In genomic region chr22:46738961-46739870, GRCh38 we compare ENCODE assay signal across 8 cellular contexts. TPM values are rescaled to one million over a fixed set of nuclear protein-coding genes. Genes with fewer than 3 reads are reported as not detected.
DNase-seq lines count a peak whose midpoint lies in the region; ATAC-seq, FAIRE-seq and TF ChIP-seq lines count a peak whose summit lies in the region.

No MANE protein-coding gene starts in this region.

- DNase-seq in AG08395 (ENCODE audit: low spot score) (peak; percentile 83), HAP-1 (ENCODE audit: low spot score in 2 of 2) (peak in 1 of 2 experiments; percentile 22), RPMI8226 (peak; percentile 93), right cardiac atrium (peak in 2 of 3 donors; percentile 42 to 76), skeletal muscle cell (ENCODE audit: low read depth) (no peak), H54 (ENCODE audit: insufficient read length, low spot score) (no peak)
- peak; percentile 69 for DNase-seq in activated naive CD8-positive, alpha-beta T cell treated with anti-CD3 and anti-CD28 coated beads, Interleukin-2, amount 50 U/mL, for 24 hours

- peak overlapping the region; percentile 96 for H3K27ac ChIP-seq in right cardiac atrium (ENCODE audit: low read length)

- TF ChIP-seq POLR2A in H54 (IDR thresholded peaks at IDR 0.05; ENCODE audit: low read depth, low read length), result no peak

- H3K4me3 Mint-ChIP-seq in activated naive CD8-positive, alpha-beta T cell treated with anti-CD3 and anti-CD28 coated beads, Interleukin-2, amount 50 U/mL, for 24 hours, result peak overlapping the region; percentile 82

- H3K9me3 ChIP-seq in HAP-1 (no peaks in the 10 kb centered on the region), right cardiac atrium (ENCODE audit: control insufficient read depth, low read length) (no peaks in the 10 kb centered on the region)

- no peaks in the 10 kb centered on the region; the same call in 1 of the 2 replicates for H3K36me3 ChIP-seq in HAP-1 (replicated peaks)

- H3K9me3 Mint-ChIP-seq in activated naive CD8-positive, alpha-beta T cell treated with anti-CD3 and anti-CD28 coated beads, Interleukin-2, amount 50 U/mL, for 24 hours, result no peaks in the 10 kb centered on the region

- peaks cover 39% of the 10 kb centered on the region for H3K4me1 Mint-ChIP-seq in activated naive CD8-positive, alpha-beta T cell treated with anti-CD3 and anti-CD28 coated beads, Interleukin-2, amount 50 U/mL, for 24 hours

- H3K4me1 ChIP-seq in HAP-1 (peaks cover 11% of the 10 kb centered on the region), right cardiac atrium (ENCODE audit: control insufficient read depth, insufficient read depth, low read length) (peaks cover 21% of the 10 kb centered on the region)

- 52% methylated on average over 26 of the region's 26 CpGs for WGBS in right cardiac atrium

- intact Hi-C loops in right cardiac atrium (cut with DNase I), result loop anchor here in 1 of 4 donors (10.0 kb wide), 1 partner anchor 164 kb away; no protein-coding TSS in a partner anchor

- no peaks in the 10 kb centered on the region for H3K27me3 ChIP-seq in HAP-1 (ENCODE audit: low read depth)
- no peaks in the 10 kb centered on the region for H3K27me3 ChIP-seq in right cardiac atrium (ENCODE audit: control insufficient read depth, insufficient read depth)

- H3K27ac Mint-ChIP-seq in activated naive CD8-positive, alpha-beta T cell treated with anti-CD3 and anti-CD28 coated beads, Interleukin-2, amount 50 U/mL, for 24 hours, result peak overlapping the region; percentile 75

- in situ Hi-C loops in HAP-1 (cut with MboI; ENCODE audit: low sequenced_read_pairs), result no loop called here

- peak; percentile 80 for ATAC-seq in activated naive CD8-positive, alpha-beta T cell treated with anti-CD3 and anti-CD28 coated beads, Interleukin-2, amount 50 U/mL, for 24 hours
- ATAC-seq in right cardiac atrium, result peak; percentile 5 to 41
- ATAC-seq in GM18861 (IDR thresholded peaks at IDR 0.05; ENCODE audit: unreplicated experiment), result no peak

- no peak for FAIRE-seq in H54 (lab: Jason Lieb, UNC)

- no peaks in the 10 kb centered on the region for H3K27me3 Mint-ChIP-seq in activated naive CD8-positive, alpha-beta T cell treated with anti-CD3 and anti-CD28 coated beads, Interleukin-2, amount 50 U/mL, for 24 hours

- H3K36me3 Mint-ChIP-seq in activated naive CD8-positive, alpha-beta T cell treated with anti-CD3 and anti-CD28 coated beads, Interleukin-2, amount 50 U/mL, for 24 hours (ENCODE audit: low read depth), result peaks cover 4% of the 10 kb centered on the region

- H3K4me3 ChIP-seq in HAP-1, result peak overlapping the region; percentile 62
- peak overlapping the region; percentile 98 for H3K4me3 ChIP-seq in right cardiac atrium (ENCODE audit: low read length)
- peak overlapping the region; percentile 70 for H3K4me3 ChIP-seq in skeletal muscle cell (ENCODE audit: low read depth, low read length)

RNA-seq across cellular contexts. Expression of gene CERK, which starts 1.2 kb away (rescaled TPM):
- total RNA-seq in right cardiac atrium, result 10 to 100 TPM; 59.5 to 83.5 (median 68.7) TPM
- polyA plus RNA-seq in right cardiac atrium, result 32.6 TPM

RNA-seq across cellular contexts. Expression of gene TBC1D22A, which starts 23.2 kb away (rescaled TPM):
- 10 to 100 TPM; 15.3 to 17.3 (median 16.4) TPM for total RNA-seq in right cardiac atrium
- 12.0 TPM for polyA plus RNA-seq in right cardiac atrium

Comparison
In these comparisons a context has a peak if more than half of its experiments do, and no peak if none do; other contexts are left out.
1. DNase-seq: peak in AG08395 (single experiment), RPMI8226 (single experiment), activated naive CD8-positive, alpha-beta T cell treated with anti-CD3 and anti-CD28 coated beads, Interleukin-2, amount 50 U/mL, for 24 hours (single experiment) and right cardiac atrium (2 of 3); none in skeletal muscle cell (single experiment) and H54 (single experiment).
2. Peak in every context shown above with its lines, with median percentiles within 50 percentile points of each other: H3K4me3 ChIP-seq.